ENCODE assay signal across 16 cellular contexts in the genomic region with DNA sequence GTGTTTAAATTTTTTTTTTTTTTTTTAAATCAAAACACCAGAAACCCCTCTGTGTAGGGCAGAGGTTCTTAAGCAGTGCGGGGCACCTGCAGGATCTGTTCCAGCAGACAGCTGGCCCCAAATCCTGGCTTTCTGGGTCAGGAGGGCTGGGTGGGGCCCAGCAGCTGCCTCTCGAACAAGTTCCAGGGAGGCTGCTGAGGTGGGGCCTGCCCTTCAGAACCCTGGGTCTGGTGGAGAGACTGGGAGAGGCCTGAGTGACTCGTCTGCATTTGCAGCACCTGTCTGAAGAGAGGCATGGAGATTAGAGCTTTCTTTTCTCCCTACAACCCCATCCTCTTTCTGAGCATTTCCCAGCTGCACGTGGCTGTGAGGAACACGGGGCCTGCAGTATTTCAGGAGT. TPM values are rescaled to one million over a fixed set of nuclear protein-coding genes. Genes with fewer than 3 reads are reported as not detected.
DNase-seq lines count a peak whose midpoint lies in the region; TF ChIP-seq lines count a peak whose summit lies in the region.
"Had no signal": no experiment of that assay in that cellular context is flagged by ENCODE, and none has a peak within 500 bp of the region (broad histone marks: within the 10 kb centered on the region; RNA-seq: fewer than 3 reads in every experiment).

No MANE protein-coding gene starts in this region.

- no peak for TF ChIP-seq POLR2A in spleen (IDR thresholded peaks at IDR 0.05)

- H3K27ac ChIP-seq in HEK293 (ENCODE audit: extremely low read depth, low read depth, low read length) (no peak overlapping the region), spleen (no peak overlapping the region)

- CTCF ChIA-PET in HEK293 (lab: Yijun Ruan, JAX) = interaction anchor here (0.6 kb wide), 1 partner anchor 666 kb away, joined by 5 read pairs; no protein-coding TSS in a partner anchor

- H3K4me3 ChIP-seq in HEK293 (ENCODE audit: low read depth, low read length) (no peak overlapping the region), epithelial cell of esophagus (ENCODE audit: low read length) (no peak overlapping the region), spleen (no peak overlapping the region)

- WGBS in spleen, 5 donors = 70 to 94% (median 85%) methylated on average over 5 of the region's 5 CpGs

- H3K36me3 ChIP-seq in HEK293 (ENCODE audit: control insufficient read depth in 2 of 2, insufficient read depth in 1 of 2, low read length in 2 of 2) = peaks cover 3 to 73% of the 10 kb centered on the region in 2 experiments; a peak in 2 of 3 replicates
- H3K36me3 ChIP-seq in spleen = peaks cover 0 to 84% (median 40%) of the 10 kb centered on the region in 6 donors

- H3K4me3 Mint-ChIP-seq in progenitor cell of endocrine pancreas (ENCODE audit: low read depth) = no peak overlapping the region
- H3K4me3 Mint-ChIP-seq: B cell had no signal

- no peak overlapping the region for H3K27ac Mint-ChIP-seq in progenitor cell of endocrine pancreas
- H3K27ac Mint-ChIP-seq: B cell had no signal

- DNase-seq in NCI-H524 (lab: John Stamatoyannopoulos, UW) (peak; percentile 44 to 82), epithelial cell of esophagus (ENCODE audit: low read depth) (peak; percentile 22), spleen (peak; percentile 49), nucleus accumbens (lab: John Stamatoyannopoulos, UW) (no peak), progenitor cell of endocrine pancreas (ENCODE audit: low spot score, unreplicated experiment) (no peak)
- no peak for DNase-seq in stimulated activated CD4-positive, alpha-beta T cell treated with anti-CD3 and anti-CD28 coated beads, Interleukin-15, amount 100 ng/mL, for 24 hours
- DNase-seq: CD4-positive, CD25-positive, alpha-beta regulatory T cell; DMS53; HCEC 1CT; KBM-7; MV-4-11; NCI-H1417 treated with DMSO at 0.1 percent for 48 hours; NCI-H2029; SHP77 had no signal

- no peaks in the 10 kb centered on the region for H3K4me1 Mint-ChIP-seq in progenitor cell of endocrine pancreas (ENCODE audit: low read depth)

- intact Hi-C loops in spleen (cut with DNase I; ENCODE audit: low total_unique reads) = no loop called here

- H3K36me3 Mint-ChIP-seq in progenitor cell of endocrine pancreas (ENCODE audit: insufficient read depth) = peaks cover 13% of the 10 kb centered on the region

- TF ChIP-seq CTCF in HEK293 (tag by site-specific recombination; IDR thresholded peaks at IDR 0.05) = no peak
- no peak for TF ChIP-seq CTCF in epithelial cell of esophagus (IDR thresholded peaks at IDR 0.05; ENCODE audit: insufficient read depth, low read depth, low read length, missing control alignments)
- no peak for TF ChIP-seq CTCF in spleen (IDR thresholded peaks at IDR 0.05 in 8 of 11, conservative IDR thresholded peaks at IDR 0.05 in 3 of 11)
- no peak for TF ChIP-seq CTCF in progenitor cell of endocrine pancreas (IDR thresholded peaks at IDR 0.05; ENCODE audit: unreplicated experiment)

- H3K4me1 ChIP-seq in HEK293 (ENCODE audit: control insufficient read depth, insufficient read depth, low read length) = no peaks in the 10 kb centered on the region
- peaks cover 0 to 24% (median 10%) of the 10 kb centered on the region in 6 donors for H3K4me1 ChIP-seq in spleen

- no peaks in the 10 kb centered on the region for H3K27me3 ChIP-seq in spleen (replicated peaks in 1 of 7)

- H3K27me3 Mint-ChIP-seq in progenitor cell of endocrine pancreas = no peaks in the 10 kb centered on the region
- H3K27me3 Mint-ChIP-seq: B cell; CD4-positive, CD25-positive, alpha-beta regulatory T cell had no signal

- H3K9me3 ChIP-seq in HEK293 (ENCODE audit: control insufficient read depth, insufficient read depth, low read depth, low read length) (no peaks in the 10 kb centered on the region), spleen (no peaks in the 10 kb centered on the region)

- H3K9me3 Mint-ChIP-seq in progenitor cell of endocrine pancreas (ENCODE audit: low read depth) = no peaks in the 10 kb centered on the region
- H3K9me3 Mint-ChIP-seq: CD4-positive, CD25-positive, alpha-beta regulatory T cell had no signal

- POLR2A ChIA-PET in HEK293 (lab: Yijun Ruan, JAX) = interaction anchor here (0.7 to 1.4 kb wide), 4 partner anchors 9 to 58 kb away, joined by 4 to 5 read pairs (median 4); a partner anchor contains a TSS

TF ChIP-seq in HEK293, 187 proteins besides CTCF, POLR2A, EP300 and RAD21:
- TF ChIP-seq, protein P1, sequence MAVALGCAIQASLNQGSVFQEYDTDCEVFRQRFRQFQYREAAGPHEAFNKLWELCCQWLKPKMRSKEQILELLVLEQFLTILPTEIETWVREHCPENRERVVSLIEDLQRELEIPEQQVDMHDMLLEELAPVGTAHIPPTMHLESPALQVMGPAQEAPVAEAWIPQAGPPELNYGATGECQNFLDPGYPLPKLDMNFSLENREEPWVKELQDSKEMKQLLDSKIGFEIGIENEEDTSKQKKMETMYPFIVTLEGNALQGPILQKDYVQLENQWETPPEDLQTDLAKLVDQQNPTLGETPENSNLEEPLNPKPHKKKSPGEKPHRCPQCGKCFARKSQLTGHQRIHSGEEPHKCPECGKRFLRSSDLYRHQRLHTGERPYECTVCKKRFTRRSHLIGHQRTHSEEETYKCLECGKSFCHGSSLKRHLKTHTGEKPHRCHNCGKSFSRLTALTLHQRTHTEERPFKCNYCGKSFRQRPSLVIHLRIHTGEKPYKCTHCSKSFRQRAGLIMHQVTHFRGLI (tag by site-specific recombination; IDR thresholded peaks at IDR 0.05) = no peak
- TF ChIP-seq KLF1 (tag by site-specific recombination; IDR thresholded peaks at IDR 0.05) (peak; percentile 35), ZNF155 (tag by site-specific recombination; IDR thresholded peaks at IDR 0.05) (no peak), REPIN1 (tag by site-specific recombination; IDR thresholded peaks at IDR 0.05; ENCODE audit: low read depth) (no peak)
- TF ChIP-seq, protein P2, sequence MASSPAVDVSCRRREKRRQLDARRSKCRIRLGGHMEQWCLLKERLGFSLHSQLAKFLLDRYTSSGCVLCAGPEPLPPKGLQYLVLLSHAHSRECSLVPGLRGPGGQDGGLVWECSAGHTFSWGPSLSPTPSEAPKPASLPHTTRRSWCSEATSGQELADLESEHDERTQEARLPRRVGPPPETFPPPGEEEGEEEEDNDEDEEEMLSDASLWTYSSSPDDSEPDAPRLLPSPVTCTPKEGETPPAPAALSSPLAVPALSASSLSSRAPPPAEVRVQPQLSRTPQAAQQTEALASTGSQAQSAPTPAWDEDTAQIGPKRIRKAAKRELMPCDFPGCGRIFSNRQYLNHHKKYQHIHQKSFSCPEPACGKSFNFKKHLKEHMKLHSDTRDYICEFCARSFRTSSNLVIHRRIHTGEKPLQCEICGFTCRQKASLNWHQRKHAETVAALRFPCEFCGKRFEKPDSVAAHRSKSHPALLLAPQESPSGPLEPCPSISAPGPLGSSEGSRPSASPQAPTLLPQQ (tag by site-specific recombination; IDR thresholded peaks at IDR 0.05) = peak; percentile 46; the same call in 1 of the 2 replicates
- TF ChIP-seq, protein P3, sequence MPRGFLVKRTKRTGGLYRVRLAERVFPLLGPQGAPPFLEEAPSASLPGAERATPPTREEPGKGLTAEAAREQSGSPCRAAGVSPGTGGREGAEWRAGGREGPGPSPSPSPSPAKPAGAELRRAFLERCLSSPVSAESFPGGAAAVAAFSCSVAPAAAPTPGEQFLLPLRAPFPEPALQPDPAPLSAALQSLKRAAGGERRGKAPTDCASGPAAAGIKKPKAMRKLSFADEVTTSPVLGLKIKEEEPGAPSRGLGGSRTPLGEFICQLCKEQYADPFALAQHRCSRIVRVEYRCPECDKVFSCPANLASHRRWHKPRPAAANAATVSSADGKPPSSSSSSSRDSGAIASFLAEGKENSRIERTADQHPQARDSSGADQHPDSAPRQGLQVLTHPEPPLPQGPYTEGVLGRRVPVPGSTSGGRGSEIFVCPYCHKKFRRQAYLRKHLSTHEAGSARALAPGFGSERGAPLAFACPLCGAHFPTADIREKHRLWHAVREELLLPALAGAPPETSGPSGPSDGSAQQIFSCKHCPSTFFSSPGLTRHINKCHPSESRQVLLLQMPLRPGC (tag by site-specific recombination; IDR thresholded peaks at IDR 0.05) = no peak

RNA-seq across cellular contexts. Expression of a gene that starts 8.4 kb away (rescaled TPM):
- 10 to 100 TPM; 12.1 to 21.0 (median 17.3) TPM for total RNA-seq in spleen
- polyA plus RNA-seq in spleen = 10 to 100 TPM; 39.0 to 41.6 (median 39.6) TPM
- 17.7 and 18.9 TPM in 2 replicates for total RNA-seq in progenitor cell of endocrine pancreas

RNA-seq across cellular contexts. Expression of a gene that starts 39.7 kb away (rescaled TPM):
- total RNA-seq in spleen (1 to 10 TPM in 2 of 7 donors, under 1 TPM in 4, not detected in 1; 0.39 to 1.6 (median 0.82) TPM), progenitor cell of endocrine pancreas (268 and 276 TPM in 2 replicates)
- 1 to 10 TPM; 1.0 to 2.2 (median 1.3) TPM for polyA plus RNA-seq in spleen
- total RNA-seq: B cell had no signal

Comparison
In these comparisons a context has a peak if more than half of its experiments do, and no peak if none do; other contexts are left out.
1. DNase-seq: peak in NCI-H524 (2 of 2), epithelial cell of esophagus (single experiment) and spleen (single experiment); none in nucleus accumbens (0 of 56), progenitor cell of endocrine pancreas (single experiment) and stimulated activated CD4-positive, alpha-beta T cell treated with anti-CD3 and anti-CD28 coated beads, Interleukin-15, amount 100 ng/mL, for 24 hours (single experiment).
2. RNA of a gene that starts 39.7 kb away (total RNA-seq): 268 to 276 TPM in progenitor cell of endocrine pancreas; 0.39 to 1.6 TPM in spleen; every median in the first group is over 100 times any median in the second.